Comparison of ENCODE assay signal across 7 cellular contexts in genomic region chr14:88478931-88479330, GRCh38.
"Had no signal": no experiment of that assay in that cellular context is flagged by ENCODE, and none has a peak within 500 bp of the region (broad histone marks: within the 10 kb centered on the region; RNA-seq: fewer than 3 reads in every experiment).

No MANE protein-coding gene starts in this region.

- H3K36me3 ChIP-seq: HAP-1 had no signal

- H3K4me3 ChIP-seq: GM23338, HAP-1, K562 had no signal

- H3K9me3 ChIP-seq: HAP-1 had no signal

- H3K4me2 ChIP-seq: GM23338 had no signal

- ATAC-seq: GM23338, HCT116, K562 had no signal

- DNase-seq: HFFc6, IMR-90, KG1 had no signal

- H2AFZ ChIP-seq: GM23338 had no signal
